8 cellular contexts compared by ENCODE assay signal in the genomic region with DNA sequence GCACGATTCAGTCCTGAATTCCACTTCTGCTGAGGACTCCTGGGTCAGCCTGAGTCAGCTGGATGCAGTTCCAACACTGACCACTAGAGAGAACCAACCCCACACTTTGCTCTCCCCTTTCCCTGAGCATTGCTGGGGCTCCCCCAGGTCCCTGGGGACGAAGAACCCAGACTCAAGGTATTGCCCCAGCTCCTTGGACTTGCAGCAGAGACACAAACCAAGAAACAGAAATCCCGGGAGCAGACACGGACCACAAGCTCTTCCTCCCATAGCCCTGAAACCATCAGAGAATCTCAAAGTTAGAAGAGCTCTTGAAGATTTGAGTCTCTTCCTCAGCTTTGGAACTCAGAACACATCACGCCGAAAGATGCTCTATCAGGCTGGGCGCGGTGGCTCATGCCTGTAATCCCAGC. TPM values are rescaled to one million over a fixed set of nuclear protein-coding genes. Genes with fewer than 3 reads are reported as not detected.
DNase-seq lines count a peak whose midpoint lies in the region; ATAC-seq and TF ChIP-seq lines count a peak whose summit lies in the region.

No MANE protein-coding gene starts in this region.

- TF ChIP-seq CTCF in CD14-positive monocyte (IDR thresholded peaks at IDR 0.05) (peak; percentile 90), ascending aorta (IDR thresholded peaks at IDR 0.05) (peak; percentile 87 to 95 (median 91))

- peaks cover 3 to 9% (median 4%) of the 10 kb centered on the region in 3 donors for H3K27me3 Mint-ChIP-seq in CD14-positive monocyte (ENCODE audit: low read depth in 3 of 3)

- H3K4me1 ChIP-seq in ascending aorta: no peaks in the 10 kb centered on the region

- H3K4me1 Mint-ChIP-seq in CD14-positive monocyte: peaks cover 24% of the 10 kb centered on the region

- peak; percentile 70 for DNase-seq in CD14-positive monocyte (ENCODE audit: low spot score)
- DNase-seq in Kasumi-1 (lab: John Stamatoyannopoulos, UW): peak; percentile 75 to 80
- peak; percentile 65 for DNase-seq in T-helper 9 cell
- peak in 1 of 2 donors; percentile 73 for DNase-seq in ascending aorta (ENCODE audit: low spot score in 2 of 2)
- DNase-seq in iPS-NIHi7 (ENCODE audit: extremely low spot score): peak; percentile 83
- DNase-seq in stimulated activated CD4-positive, alpha-beta T cell treated with anti-CD3 and anti-CD28 coated beads, Interleukin-1b, Interleukin-23, amount 100 ng/mL, for 1 hour (ENCODE audit: low read depth in 2 of 2): peak; percentile 47 to 48

- H3K4me3 Mint-ChIP-seq in CD14-positive monocyte: no peak overlapping the region

- intact Hi-C loops in CD14-positive monocyte (cut with micrococcal nuclease) (loop anchor here (2.0 to 10.0 kb wide), 5 partner anchors 27 to 213 kb away; a partner anchor contains a TSS), ascending aorta (cut with DNase I) (loop anchor here (2.0 kb wide), 2 partner anchors 105 to 213 kb away; no protein-coding TSS in a partner anchor)

- no peaks in the 10 kb centered on the region for H3K27me3 ChIP-seq in ascending aorta

- H3K36me3 Mint-ChIP-seq in CD14-positive monocyte: no peaks in the 10 kb centered on the region

- no peak overlapping the region for H3K27ac ChIP-seq in ascending aorta

- H3K36me3 ChIP-seq in ascending aorta: no peaks in the 10 kb centered on the region

- H3K27ac Mint-ChIP-seq in CD14-positive monocyte: peak overlapping the region in 2 of 7 donors; percentile 47 to 55

- no peaks in the 10 kb centered on the region for H3K9me3 Mint-ChIP-seq in CD14-positive monocyte

- H3K9me3 ChIP-seq in ascending aorta: no peaks in the 10 kb centered on the region

- H3K4me3 ChIP-seq in ascending aorta: no peak overlapping the region

- ATAC-seq in GM19328 (IDR thresholded peaks at IDR 0.05; ENCODE audit: unreplicated experiment) (peak; percentile 64), HG02973 (IDR thresholded peaks at IDR 0.05; ENCODE audit: unreplicated experiment) (no peak)

RNA-seq across cellular contexts. Expression of a gene that starts 0.7 kb away (rescaled TPM):
- not detected for polyA plus RNA-seq in CD14-positive monocyte
- not detected for total RNA-seq in ascending aorta

RNA-seq across cellular contexts. Expression of a gene that starts 8.3 kb away (rescaled TPM):
- polyA plus RNA-seq in CD14-positive monocyte: not detected
- total RNA-seq in ascending aorta: not detected

RNA-seq across cellular contexts. Expression of a gene that starts 12.8 kb away (rescaled TPM):
- 10 to 100 TPM; 19.6 to 21.8 TPM for polyA plus RNA-seq in CD14-positive monocyte
- total RNA-seq in ascending aorta: not detected

RNA-seq across cellular contexts. Expression of a gene that starts 22.9 kb away (rescaled TPM):
- polyA plus RNA-seq in CD14-positive monocyte: not detected
- not detected for total RNA-seq in ascending aorta

RNA-seq across cellular contexts. Expression of a gene that starts 37.6 kb away (rescaled TPM):
- not detected for polyA plus RNA-seq in CD14-positive monocyte
- total RNA-seq in ascending aorta: not detected
